2 cellular contexts compared by ENCODE assay signal in genomic region chr10:124477614-124478363, GRCh38.
TF ChIP-seq lines count a peak whose summit lies in the region.

No MANE protein-coding gene starts in this region.

TF ChIP-seq in GM23338, 12 proteins besides CTCF, POLR2A, EP300 and RAD21:
- TF ChIP-seq STAT1 (IDR thresholded peaks at IDR 0.05; ENCODE audit: unreplicated experiment) (no peak), EZH2 (IDR thresholded peaks at IDR 0.05; ENCODE audit: low read depth, unreplicated experiment) (no peak), CREB1 (CRISPR knock-in tag; IDR thresholded peaks at IDR 0.05; ENCODE audit: low read depth) (0 out of 2 replicates have a peak, but pooled peaks have one; percentile 11)

TF ChIP-seq in WTC11, 78 proteins besides CTCF, POLR2A, EP300 and RAD21:
- no peak for TF ChIP-seq NFYB (CRISPR knock-in tag; conservative IDR thresholded peaks at IDR 0.05; ENCODE audit: low read depth)
